ENCODE assay signal across 24 cellular contexts in genomic region chr10:118737594-118738302, GRCh38. TPM values are rescaled to one million over a fixed set of nuclear protein-coding genes. Genes with fewer than 3 reads are reported as not detected.
DNase-seq lines count a peak whose midpoint lies in the region; ATAC-seq, FAIRE-seq and TF ChIP-seq lines count a peak whose summit lies in the region.
"Had no signal": no experiment of that assay in that cellular context is flagged by ENCODE, and none has a peak within 500 bp of the region (broad histone marks: within the 10 kb centered on the region; RNA-seq: fewer than 3 reads in every experiment).

No MANE protein-coding gene starts in this region.

- in situ Hi-C loops in K562 (cut with MboI), result no loop called here

- WGBS in K562 (ENCODE audit: insufficient coverage, low coverage, missing lambda C conversion rate), result 31% methylated on average over 3 of the region's 3 CpGs
- WGBS in psoas muscle, 3 donors, result 74 to 85% (median 77%) methylated on average over 3 of the region's 3 CpGs
- 84 to 88% methylated on average over 3 of the region's 3 CpGs for WGBS in aorta, 2 donors

- H3K9ac ChIP-seq in K562 (ENCODE audit: insufficient read depth in 1 of 2, low read depth in 2 of 2, low read length in 2 of 2), result no peak overlapping the region

- H3K36me3 Mint-ChIP-seq in CD4-positive, alpha-beta T cell (ENCODE audit: low read depth), result no peaks in the 10 kb centered on the region
- H3K36me3 Mint-ChIP-seq: CD8-positive, alpha-beta memory T cell; natural killer cell treated with Interleukin-12 subunit alpha and Interleukin-12 subunit beta and Interleukin-15 and Interleukin-18, amount 100 ng/mL, for 72 hours had no signal

- CTCF ChIA-PET in CD4-positive, alpha-beta T cell (lab: Charles Lee), result interaction anchor here (0.7 to 1.2 kb wide), 3 partner anchors 15 to 169 kb away, joined by 3 read pairs; no protein-coding TSS in a partner anchor
- CTCF ChIA-PET in K562 (lab: Yijun Ruan, JAX; ENCODE audit: low intra/inter-chr PET ratio), result no interaction called here

- no peak overlapping the region for H2AFZ ChIP-seq in K562 (ENCODE audit: low read depth, low read length)

- no peaks in the 10 kb centered on the region for H3K9me3 Mint-ChIP-seq in CD4-positive, alpha-beta T cell
- H3K9me3 Mint-ChIP-seq: activated CD4-positive, alpha-beta T cell treated with anti-CD3 and anti-CD28 coated beads, Interleukin-2, amount 10 ng/mL, durations not matched to agents 7 days and 5 days; activated naive CD8-positive, alpha-beta T cell treated with anti-CD3 and anti-CD28 coated beads, Interleukin-2, amount 50 U/mL, for 24 hours; CD8-positive, alpha-beta memory T cell; natural killer cell treated with Interleukin-12 subunit alpha and Interleukin-12 subunit beta and Interleukin-15 and Interleukin-18, amount 100 ng/mL, for 72 hours; T-cell had no signal

- BruUV-seq in K562 (replicated peaks; lab: Mats Ljungman, UMichigan), result no TSS peak

- H3K4me3 Mint-ChIP-seq in CD4-positive, alpha-beta T cell, result no peak overlapping the region
- H3K4me3 Mint-ChIP-seq: activated CD4-positive, alpha-beta T cell treated with anti-CD3 and anti-CD28 coated beads, Interleukin-2, amount 10 ng/mL, durations not matched to agents 7 days and 5 days; activated naive CD8-positive, alpha-beta T cell treated with anti-CD3 and anti-CD28 coated beads, Interleukin-2, amount 50 U/mL, for 24 hours; natural killer cell treated with Interleukin-12 subunit alpha and Interleukin-12 subunit beta and Interleukin-15 and Interleukin-18, amount 100 ng/mL, for 72 hours; T-cell had no signal

- peak; percentile 70 for FAIRE-seq in K562 (lab: Jason Lieb, UNC)
- FAIRE-seq: endothelial cell of umbilical vein had no signal

- H3K27ac Mint-ChIP-seq in CD4-positive, alpha-beta T cell, result peak overlapping the region; percentile 19
- H3K27ac Mint-ChIP-seq: activated CD4-positive, alpha-beta T cell treated with anti-CD3 and anti-CD28 coated beads, Interleukin-2, amount 10 ng/mL, durations not matched to agents 7 days and 5 days; activated naive CD8-positive, alpha-beta T cell treated with anti-CD3 and anti-CD28 coated beads, Interleukin-2, amount 50 U/mL, for 24 hours; natural killer cell treated with Interleukin-12 subunit alpha and Interleukin-12 subunit beta and Interleukin-15 and Interleukin-18, amount 100 ng/mL, for 72 hours had no signal

- H4K20me1 ChIP-seq in K562 (replicated peaks; ENCODE audit: control insufficient read depth, insufficient read depth, low read length), result peaks cover 9% of the 10 kb centered on the region

- DNase-seq in CD4-positive, alpha-beta T cell, result no peak
- DNase-seq in LNCaP clone FGC (ENCODE audit: low read depth) (peak; percentile 52), K562 (ENCODE audit: extremely low read depth in 1 of 4, low spot score in 3 of 4) (peak in 1 of 4 experiments; percentile 35), psoas muscle (no peak), aorta (no peak), NCI-H226 (no peak), ecto neural progenitor cell (ENCODE audit: low spot score) (no peak)
- DNase-seq in activated CD4-positive, alpha-beta T cell treated with anti-CD3 and anti-CD28 coated beads, Interleukin-2, amount 50 U/mL, for 4 hours, result no peak
- DNase-seq: activated CD4-positive, alpha-beta T cell treated with anti-CD3 and anti-CD28 coated beads, Interleukin-2, amount 10 ng/mL, durations not matched to agents 7 days and 5 days; activated CD8-positive, alpha-beta memory T cell treated with anti-CD3 and anti-CD28 coated beads, Interleukin-2, amount 50 U/mL, for 4 hours; activated effector memory CD4-positive, alpha-beta T cell treated with Interleukin-2 at 50 U/mL for 16 hours; activated naive CD8-positive, alpha-beta T cell treated with anti-CD3 and anti-CD28 coated beads, Interleukin-2, amount 50 U/mL, for 24 hours; CD8-positive, alpha-beta memory T cell; cortex of kidney; hypothalamus; mammary epithelial cell; NCI-H2029 treated with DMSO at 0.1 percent for 48 hours; NCI-H510A treated with DMSO at 0.1 percent for 48 hours; SIG-M5; stimulated activated CD4-positive, alpha-beta T cell treated with anti-CD3 and anti-CD28 coated beads, Interleukin-4, amount 100 ng/mL, for 24 hours; T-cell had no signal

- H3K4me2 ChIP-seq in K562 (ENCODE audit: insufficient read depth, low read length), result no peak overlapping the region; the same call in 1 of the 2 replicates

- no peak for TF ChIP-seq RAD21 in K562 (CRISPR knock-in tag; conservative IDR thresholded peaks at IDR 0.05 in 1 of 2, IDR thresholded peaks at IDR 0.05 in 1 of 2)

- POLR2A ChIA-PET in CD4-positive, alpha-beta T cell (lab: Charles Lee), result interaction anchor here (1.9 kb wide), 1 partner anchor 17 kb away, joined by 5 read pairs; the partner anchor contains the start of gene CACUL1
- POLR2A ChIA-PET in K562 (lab: Yijun Ruan, JAX), result no interaction called here

- H3K79me2 ChIP-seq in K562 (ENCODE audit: control insufficient read depth, insufficient read depth, low read length), result peaks cover 93% of the 10 kb centered on the region

- intact Hi-C loops in CD4-positive, alpha-beta T cell (cut with DNase I, micrococcal nuclease), result no loop called here
- intact Hi-C loops in K562 (cut with micrococcal nuclease), result no loop called here
- intact Hi-C loops in psoas muscle (cut with DNase I), result no loop called here
- intact Hi-C loops in aorta (cut with DNase I), result no loop called here

- H3K9me1 ChIP-seq in K562 (ENCODE audit: control insufficient read depth, insufficient read depth, low read length), result peaks cover 3% of the 10 kb centered on the region

- no peak overlapping the region for H3K27ac ChIP-seq in CD4-positive, alpha-beta T cell (ENCODE audit: low read depth, low read length)
- H3K27ac ChIP-seq in K562 (ENCODE audit: extremely low read depth, low read depth, low read length) (peak overlapping the region; percentile 21; the same call in 1 of the 3 replicates), psoas muscle (no peak overlapping the region), aorta (ENCODE audit: low read depth in 1 of 2, low read length in 2 of 2) (no peak overlapping the region)
- H3K27ac ChIP-seq: skin epidermis had no signal

- H3K4me1 Mint-ChIP-seq in CD4-positive, alpha-beta T cell (ENCODE audit: low read depth), result peaks cover 90% of the 10 kb centered on the region

- H3K27me3 ChIP-seq in CD4-positive, alpha-beta T cell (ENCODE audit: control insufficient read depth, insufficient read depth, low read length), result no peaks in the 10 kb centered on the region
- H3K27me3 ChIP-seq in K562 (ENCODE audit: control insufficient read depth in 2 of 2, insufficient read depth in 2 of 2, low read length in 2 of 2), result no peaks in the 10 kb centered on the region
- no peaks in the 10 kb centered on the region for H3K27me3 ChIP-seq in psoas muscle (ENCODE audit: insufficient read depth in 3 of 3, low read length in 2 of 3)
- H3K27me3 ChIP-seq in aorta (ENCODE audit: control insufficient read depth in 1 of 2, insufficient read depth in 2 of 2, low read length in 1 of 2), result no peaks in the 10 kb centered on the region

- no peak overlapping the region for H3K4me3 ChIP-seq in LNCaP clone FGC (ENCODE audit: low read depth, low read length)
- H3K4me3 ChIP-seq in K562, result no peak overlapping the region
- H3K4me3 ChIP-seq in psoas muscle, result no peak overlapping the region
- no peak overlapping the region for H3K4me3 ChIP-seq in aorta (ENCODE audit: low read length in 2 of 2)
- H3K4me3 ChIP-seq: skin epidermis had no signal

- no peaks in the 10 kb centered on the region for H3K27me3 Mint-ChIP-seq in CD4-positive, alpha-beta T cell
- H3K27me3 Mint-ChIP-seq: activated CD4-positive, alpha-beta T cell treated with anti-CD3 and anti-CD28 coated beads, Interleukin-2, amount 10 ng/mL, durations not matched to agents 7 days and 5 days; activated naive CD8-positive, alpha-beta T cell treated with anti-CD3 and anti-CD28 coated beads, Interleukin-2, amount 50 U/mL, for 24 hours; CD8-positive, alpha-beta memory T cell; natural killer cell treated with Interleukin-12 subunit alpha and Interleukin-12 subunit beta and Interleukin-15 and Interleukin-18, amount 100 ng/mL, for 72 hours; T-cell had no signal

- ATAC-seq in CD4-positive, alpha-beta T cell (ENCODE audit: poor library complexity), result no peak
- ATAC-seq in K562 (peak; percentile 56), psoas muscle (peak in 3 of 4 donors; percentile 54 to 59 (median 59)), aorta (ENCODE audit: low FRiP score) (no peak)
- ATAC-seq: activated naive CD8-positive, alpha-beta T cell treated with anti-CD3 and anti-CD28 coated beads, Interleukin-2, amount 50 U/mL, for 24 hours; natural killer cell treated with Interleukin-12 subunit alpha and Interleukin-12 subunit beta and Interleukin-15 and Interleukin-18, amount 100 ng/mL, for 72 hours; T-cell had no signal

- TF ChIP-seq EP300 in K562 (IDR thresholded peaks at IDR 0.05; ENCODE audit: low read length), result no peak

- no peak for TF ChIP-seq CTCF in CD4-positive, alpha-beta T cell (IDR thresholded peaks at IDR 0.05)
- TF ChIP-seq CTCF in LNCaP clone FGC (IDR thresholded peaks at IDR 0.05; ENCODE audit: control insufficient read depth, extremely low read depth, insufficient read depth), result no peak
- no peak for TF ChIP-seq CTCF in K562 (IDR thresholded peaks at IDR 0.05 in 2 of 3, conservative IDR thresholded peaks at IDR 0.05 in 1 of 3; ENCODE audit: insufficient read depth in 2 of 3, low read depth in 1 of 3, low read length in 3 of 3)
- TF ChIP-seq CTCF in psoas muscle (IDR thresholded peaks at IDR 0.05), result no peak

- H3K4me1 ChIP-seq in K562 (replicated peaks in 1 of 2; ENCODE audit: control insufficient read depth in 2 of 2, insufficient read depth in 2 of 2, low read length in 2 of 2), result peaks cover 4 to 25% of the 10 kb centered on the region in 2 experiments; a peak in 3 of 5 replicates
- H3K4me1 ChIP-seq in psoas muscle, result peaks cover 79% of the 10 kb centered on the region
- peaks cover 0 to 7% of the 10 kb centered on the region in 2 donors for H3K4me1 ChIP-seq in aorta (ENCODE audit: control insufficient read depth in 1 of 2, insufficient read depth in 2 of 2, low read length in 2 of 2)

- H3K9me3 ChIP-seq in CD4-positive, alpha-beta T cell (ENCODE audit: control insufficient read depth, low read length), result no peaks in the 10 kb centered on the region
- H3K9me3 ChIP-seq in K562 (replicated peaks; ENCODE audit: control insufficient read depth, insufficient read depth, low read depth, low read length) (no peaks in the 10 kb centered on the region), psoas muscle (no peaks in the 10 kb centered on the region), aorta (ENCODE audit: control insufficient read depth, low read length) (no peaks in the 10 kb centered on the region)

- no peak for TF ChIP-seq POLR2A in K562 (conservative IDR thresholded peaks at IDR 0.05)

- no peaks in the 10 kb centered on the region for H3K36me3 ChIP-seq in K562 (ENCODE audit: control insufficient read depth, insufficient read depth, low read length)
- H3K36me3 ChIP-seq in psoas muscle (ENCODE audit: insufficient read depth in 1 of 2, low read depth in 1 of 2), result no peaks in the 10 kb centered on the region
- no peaks in the 10 kb centered on the region for H3K36me3 ChIP-seq in aorta (ENCODE audit: control insufficient read depth in 1 of 2, insufficient read depth in 2 of 2, low read length in 1 of 2)

RNA-seq across cellular contexts. Expression of gene CACUL1, which starts 17.0 kb away (rescaled TPM):
- total RNA-seq in CD4-positive, alpha-beta T cell, result 10 to 100 TPM; 36.7 to 37.4 TPM
- 18.9 and 38.9 TPM in 2 replicates for total RNA-seq in K562 (2011; cell fraction: chromatin; rRNA removed; ENCODE audit: low replicate concordance)
- total RNA-seq in K562 (2011; cell fraction: nucleolus; rRNA removed), result 6.3 and 13.0 TPM in 2 replicates
- total RNA-seq in K562 (2011; cell fraction: nucleoplasm; rRNA removed), result 16.6 and 33.1 TPM in 2 replicates
- total RNA-seq in K562 (2014; rRNA removed), result 13.5 and 13.9 TPM in 2 replicates
- total RNA-seq in K562 (2014; rRNA removed; fragmentation: Illumina TruSeq; extraction: Trizol), result 16.1 and 18.4 TPM in 2 replicates
- total RNA-seq in K562 (2015; rRNA removed; fragmentation: Illumina TruSeq; extraction: Trizol), result 14.8 and 15.1 TPM in 2 replicates
- total RNA-seq in K562 (2021), result 16.5 and 17.1 TPM in 2 replicates
- polyA plus RNA-seq in K562 (2011; rRNA removed), result 13.9 and 15.0 TPM in 2 replicates
- 2.9 and 4.4 TPM in 2 replicates for polyA plus RNA-seq in K562 (2011; cell fraction: cytosol; rRNA removed)
- polyA plus RNA-seq in K562 (2011; cell fraction: nucleus; rRNA removed), result 4.8 and 7.2 TPM in 2 replicates
- polyA plus RNA-seq in K562 (2012), result 5.8 and 6.6 TPM in 2 replicates
- polyA plus RNA-seq in K562 (2014; fragmentation: Illumina TruSeq; extraction: Trizol), result 6.1 and 6.5 TPM in 2 replicates
- 10 to 100 TPM in 1 of 2 experiments, 1 to 10 TPM in 1; 4.5 to 10.1 TPM for polyA plus RNA-seq in K562 (2014; fragmentation: Nextera tagmentation; extraction: Ambion mirVana)
- 6.1 and 6.4 TPM in 2 replicates for polyA plus RNA-seq in K562 (2014; rRNA removed)
- 17.8 and 20.5 TPM in 2 replicates for polyA minus RNA-seq in K562 (2011; rRNA and poly(A)+ RNA removed)
- polyA minus RNA-seq in K562 (2011; cell fraction: cytosol; rRNA and poly(A)+ RNA removed), result 11.9 and 12.9 TPM in 2 replicates
- polyA minus RNA-seq in K562 (2011; cell fraction: nucleus; rRNA and poly(A)+ RNA removed), result 9.2 and 15.4 TPM in 2 replicates
- total RNA-seq in psoas muscle, result 10 to 100 TPM; 22.1 to 41.0 (median 39.6) TPM
- 10 to 100 TPM in 1 of 3 donors, 1 to 10 TPM in 2; 5.9 to 21.2 (median 8.0) TPM for polyA plus RNA-seq in psoas muscle
- 10 to 100 TPM; 39.2 to 48.7 TPM for total RNA-seq in aorta
- 1 to 10 TPM; 5.3 to 8.5 TPM for polyA plus RNA-seq in aorta

Comparison
In these comparisons a context has a peak if more than half of its experiments do, and no peak if none do; other contexts are left out.
1. ATAC-seq: peak in K562 (single experiment) and psoas muscle (3 of 4); none in CD4-positive, alpha-beta T cell (single experiment) and aorta (single experiment).